In the genomic region with DNA sequence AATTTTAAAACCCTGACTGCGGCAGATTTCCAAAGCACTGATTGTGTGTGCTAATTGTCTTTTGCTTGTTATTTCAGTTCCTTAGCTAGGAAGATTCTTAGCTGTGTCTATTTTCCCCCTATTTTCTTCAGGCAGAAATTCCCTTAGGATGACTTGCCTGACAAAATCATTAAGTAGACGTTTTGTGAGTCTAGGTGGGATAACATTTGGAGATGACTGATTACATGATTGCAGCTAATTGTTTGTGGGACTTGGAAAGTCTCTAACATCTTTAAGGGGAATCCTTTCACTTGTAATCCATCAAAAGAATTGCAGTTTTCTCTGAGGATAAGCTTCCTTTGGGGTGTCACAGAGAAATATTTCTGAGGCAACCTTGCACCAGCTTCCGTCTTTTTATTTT, we compare ENCODE assay signal across 5 cellular contexts.
"Had no signal": no experiment of that assay in that cellular context is flagged by ENCODE, and none has a peak within 500 bp of the region (broad histone marks: within the 10 kb centered on the region; RNA-seq: fewer than 3 reads in every experiment).

No MANE protein-coding gene starts in this region.

- H3K9me3 Mint-ChIP-seq: H9 had no signal

- DNase-seq: GM23248, H9, HCEC 1CT, IMR-90 had no signal

- H3K27ac ChIP-seq: GM23248 had no signal

- ATAC-seq: K562 had no signal

- H3K4me3 ChIP-seq: GM23248, K562 had no signal

- H3K9ac ChIP-seq: GM23248 had no signal

- H3K4me3 Mint-ChIP-seq: H9 had no signal

- H2AFZ ChIP-seq: GM23248 had no signal
